ENCODE assay signal across 12 cellular contexts in genomic region chr10:123149162-123149567, GRCh38. TPM values are rescaled to one million over a fixed set of nuclear protein-coding genes. Genes with fewer than 3 reads are reported as not detected.
A peak's percentile ranks its signal among the peaks of the same experiment; 100 is the strongest.
DNase-seq lines count a peak whose midpoint lies in the region; ATAC-seq, FAIRE-seq and TF ChIP-seq lines count a peak whose summit lies in the region.
"Had no signal": no experiment of that assay in that cellular context is flagged by ENCODE, and none has a peak within 500 bp of the region (broad histone marks: within the 10 kb centered on the region; RNA-seq: fewer than 3 reads in every experiment).

No MANE protein-coding gene starts in this region.

- peaks cover 1 to 6% (median 2%) of the 10 kb centered on the region in 5 donors for H3K36me3 Mint-ChIP-seq in naive thymus-derived CD4-positive, alpha-beta T cell

- SMC1A ChIA-PET in GM12878 (lab: Charles Lee; ENCODE audit: uncharacterized antibody, unreplicated experiment) = interaction anchor here (0.8 kb wide), 1 partner anchor 18 kb away, joined by 3 read pairs; no protein-coding TSS in a partner anchor

- TF ChIP-seq RAD21 in GM12878 (IDR thresholded peaks at IDR 0.05; ENCODE audit: insufficient read depth, low read depth, low read length) = no peak

- TF ChIP-seq CTCF in A673 (conservative IDR thresholded peaks at IDR 0.05; ENCODE audit: low read depth, low read length) (no peak), GM10266 (IDR thresholded peaks at IDR 0.05; ENCODE audit: control insufficient read depth, insufficient read depth, low read depth, missing control alignments) (no peak), GM12878 (IDR thresholded peaks at IDR 0.05 in 2 of 3, conservative IDR thresholded peaks at IDR 0.05 in 1 of 3; ENCODE audit: control insufficient read depth in 2 of 3, extremely low read depth in 1 of 3, insufficient read depth in 1 of 3, low read depth in 3 of 3, low read length in 3 of 3) (no peak)

- BruUV-seq in A673 (replicated peaks; lab: Mats Ljungman, UMichigan) (no TSS peak), GM12878 (replicated peaks; lab: Mats Ljungman, UMichigan) (no TSS peak)

- H3K27me3 ChIP-seq in A673 (replicated peaks; ENCODE audit: insufficient read depth, low read depth, low read length, poor library complexity) (peaks cover 71% of the 10 kb centered on the region), GM12878 (replicated peaks in 1 of 2; ENCODE audit: control insufficient read depth in 2 of 2, insufficient read depth in 2 of 2, low read length in 1 of 2) (peaks cover 23 to 26% of the 10 kb centered on the region in 2 experiments)
- H3K27me3 ChIP-seq in naive thymus-derived CD4-positive, alpha-beta T cell (ENCODE audit: control insufficient read depth in 2 of 2, insufficient read depth in 2 of 2, low read length in 2 of 2) = peaks cover 17 to 36% of the 10 kb centered on the region in 2 donors

- TF ChIP-seq EP300 in GM12878 (IDR thresholded peaks at IDR 0.05; ENCODE audit: borderline replicate concordance in 1 of 2, control insufficient read depth in 1 of 2, low read depth in 2 of 2, low read length in 2 of 2) = no peak

- intact Hi-C loops in A673 (cut with micrococcal nuclease; ENCODE audit: unreplicated experiment) (no loop called here), GM12878 (cut with micrococcal nuclease; ENCODE audit: unreplicated experiment) (no loop called here)
- intact Hi-C loops in naive thymus-derived CD4-positive, alpha-beta T cell (cut with micrococcal nuclease) = loop anchor here in 1 of 2 donors (1.0 kb wide), 1 partner anchor 9 kb away; no protein-coding TSS in a partner anchor

- peak overlapping the region; percentile 62 to 91 (median 89) for H3K4me3 Mint-ChIP-seq in naive thymus-derived CD4-positive, alpha-beta T cell

- ATAC-seq in GM12878 = no peak
- no peak for ATAC-seq in naive thymus-derived CD4-positive, alpha-beta T cell
- ATAC-seq in HG02970 (IDR thresholded peaks at IDR 0.05; ENCODE audit: low FRiP score, unreplicated experiment) = no peak

- peaks cover 28% of the 10 kb centered on the region for H3K79me2 ChIP-seq in GM12878 (ENCODE audit: control insufficient read depth, insufficient read depth, low read length)

- no peaks in the 10 kb centered on the region for H4K20me1 ChIP-seq in GM12878 (ENCODE audit: control insufficient read depth, insufficient read depth)

- peak overlapping the region; percentile 76 for H3K9ac ChIP-seq in GM12878 (ENCODE audit: control insufficient read depth, insufficient read depth, low read length)

- no peaks in the 10 kb centered on the region for H3K9me3 ChIP-seq in A673 (ENCODE audit: low read depth, low read length, poor library complexity, severe bottlenecking)
- H3K9me3 ChIP-seq in GM12878 (replicated peaks; ENCODE audit: control insufficient read depth, insufficient read depth, low read length) = peaks cover 1% of the 10 kb centered on the region; the same call in 1 of the 3 replicates
- no peaks in the 10 kb centered on the region for H3K9me3 ChIP-seq in naive thymus-derived CD4-positive, alpha-beta T cell (ENCODE audit: control insufficient read depth in 2 of 3, low read length in 3 of 3)

- H3K4me1 ChIP-seq in A673 (ENCODE audit: insufficient read depth, low read length, poor library complexity, severe bottlenecking) (peaks cover 8% of the 10 kb centered on the region), GM12878 (ENCODE audit: control insufficient read depth, insufficient read depth, low read length) (peaks cover 16% of the 10 kb centered on the region)
- H3K4me1 ChIP-seq in naive thymus-derived CD4-positive, alpha-beta T cell (ENCODE audit: control insufficient read depth in 2 of 2, insufficient read depth in 2 of 2, low read length in 2 of 2) = peaks cover 33 to 74% of the 10 kb centered on the region in 2 donors

- H3K27me3 Mint-ChIP-seq in naive thymus-derived CD4-positive, alpha-beta T cell = peaks cover 36 to 69% (median 41%) of the 10 kb centered on the region in 5 donors

- in situ Hi-C loops in GM12878 (cut with MboI) = no loop called here

- peaks cover 0 to 4% (median 0%) of the 10 kb centered on the region in 11 donors for H3K9me3 Mint-ChIP-seq in naive thymus-derived CD4-positive, alpha-beta T cell

- H3K27ac ChIP-seq in A673 (ENCODE audit: low read depth, low read length, poor library complexity, severe bottlenecking) = no peak overlapping the region
- H3K27ac ChIP-seq in GM12878 (ENCODE audit: control insufficient read depth, insufficient read depth) = peak overlapping the region; percentile 56
- no peak overlapping the region for H3K27ac ChIP-seq in naive thymus-derived CD4-positive, alpha-beta T cell (ENCODE audit: low read depth, low read length)

- H2AFZ ChIP-seq in GM12878 (ENCODE audit: control insufficient read depth, low read depth, low read length) = peak overlapping the region; percentile 62

- H3K4me2 ChIP-seq in GM12878 (ENCODE audit: control insufficient read depth, insufficient read depth) = peak overlapping the region; percentile 94

- WGBS in GM12878 (ENCODE audit: insufficient coverage, insufficient replicate concordance, low lambda C conversion rate, missing lambda C conversion rate) = 11% methylated on average over 12 of the region's 12 CpGs

- CTCF ChIA-PET in A673 (lab: Charles Lee) = no interaction called here
- CTCF ChIA-PET in GM12878 (lab: Yijun Ruan, JAX) = no interaction called here
- CTCF ChIA-PET in naive thymus-derived CD4-positive, alpha-beta T cell (lab: Charles Lee) = interaction anchor here (1.2 kb wide), 1 partner anchor 13 kb away, joined by 4 read pairs; no protein-coding TSS in a partner anchor

- RAD21 ChIA-PET in GM12878 (lab: Charles Lee; ENCODE audit: unreplicated experiment) = no interaction called here

- POLR2A ChIA-PET in A673 (lab: Charles Lee; ENCODE audit: low non-redundant PET) = no interaction called here
- POLR2A ChIA-PET in GM12878 (lab: Charles Lee) = no interaction called here
- POLR2A ChIA-PET in naive thymus-derived CD4-positive, alpha-beta T cell (lab: Charles Lee) = interaction anchor here (1.1 to 2.8 kb wide), 2 partner anchors 11 to 141 kb away, joined by 3 to 16 read pairs; no protein-coding TSS in a partner anchor

- FAIRE-seq in GM12878 (lab: Jason Lieb, UNC) = no peak
- FAIRE-seq: small intestine had no signal

- H3K4me1 Mint-ChIP-seq in naive thymus-derived CD4-positive, alpha-beta T cell = peaks cover 31 to 76% (median 63%) of the 10 kb centered on the region in 7 donors

- H3K4me3 ChIP-seq in A673 (ENCODE audit: low read depth, low read length, poor library complexity, severe bottlenecking) (peak overlapping the region; percentile 40), GM12878 (peak overlapping the region; percentile 70)
- peak overlapping the region; percentile 52 for H3K4me3 ChIP-seq in naive thymus-derived CD4-positive, alpha-beta T cell (ENCODE audit: low read length)

- no peak for DNase-seq in A673 (ENCODE audit: low spot score)
- peak; percentile 38 for DNase-seq in GM10266 (ENCODE audit: extremely low spot score)
- no peak for DNase-seq in GM12878 (ENCODE audit: low read depth, low spot score)
- DNase-seq in naive thymus-derived CD4-positive, alpha-beta T cell = no peak
- DNase-seq in NCI-H774 (lab: John Stamatoyannopoulos, UW) = no peak
- no peak for DNase-seq in DMS79 treated with DMSO at 0.1 percent for 48 hours (lab: John Stamatoyannopoulos, UW)
- no peak for DNase-seq in C1 segment of cervical spinal cord (lab: John Stamatoyannopoulos, UW)
- DNase-seq: activated CD4-positive, CD25-positive, alpha-beta regulatory T cell; DMS 273 treated with DMSO at 0.1 percent for 48 hours had no signal

- H3K36me3 ChIP-seq in A673 (ENCODE audit: insufficient read depth, low read length, poor library complexity, severe bottlenecking) (no peaks in the 10 kb centered on the region), GM12878 (ENCODE audit: control insufficient read depth in 2 of 2, insufficient read depth in 2 of 2, low read length in 1 of 2) (no peaks in the 10 kb centered on the region)
- H3K36me3 ChIP-seq in naive thymus-derived CD4-positive, alpha-beta T cell (ENCODE audit: control insufficient read depth in 2 of 3, insufficient read depth in 3 of 3, low read length in 3 of 3) = peaks cover 0 to under 1% (median 0%) of the 10 kb centered on the region in 3 experiments

- TF ChIP-seq POLR2A in GM12878 (IDR thresholded peaks at IDR 0.05; ENCODE audit: low read depth, low read length) = no peak

- H3K27ac Mint-ChIP-seq in naive thymus-derived CD4-positive, alpha-beta T cell = peak overlapping the region in 3 of 9 donors; percentile 37 to 66 (median 54)

RNA-seq across cellular contexts. Expression of gene HMX2, which starts 1.2 kb away (rescaled TPM):
- total RNA-seq in A673 (2021) (not detected in 2 replicates), GM12878 (2014; rRNA removed) (12.0 and 16.8 TPM in 2 replicates), GM12878 (2014; rRNA removed; fragmentation: Illumina TruSeq; extraction: Trizol) (3.1 and 4.5 TPM in 2 replicates), GM12878 (2021) (19.8 and 22.0 TPM in 2 replicates)
- 0.86 and 1.1 TPM in 2 replicates for total RNA-seq in GM12878 (2013; cell fraction: nucleolus; rRNA removed)
- polyA plus RNA-seq in GM12878 (2011; ENCODE audit: low read depth) = 0.47 TPM
- polyA plus RNA-seq in GM12878 (2011; rRNA removed) (not detected in 2 replicates), GM12878 (2014; fragmentation: Illumina TruSeq; extraction: Trizol) (2.8 and 2.9 TPM in 2 replicates), GM12878 (2014; fragmentation: Nextera tagmentation; extraction: Ambion mirVana) (1 to 10 TPM; 1.4 to 3.0 TPM), GM12878 (2014; rRNA removed) (23.6 and 26.4 TPM in 2 replicates), GM12878 (2016; fragmentation: Nextera tagmentation; extraction: Ambion mirVana) (10 to 100 TPM; 30.6 to 31.3 TPM)
- 0.08 and 0.10 TPM in 2 replicates for polyA plus RNA-seq in GM12878 (2011; cell fraction: cytosol; rRNA removed)
- 0.10 and 0.15 TPM in 2 replicates for polyA plus RNA-seq in GM12878 (2011; cell fraction: nucleus; rRNA removed)
- 3.6 and 5.8 TPM in 2 replicates for polyA plus RNA-seq in GM12878 (2012)
- 0.15 TPM in 1 of 2 replicates, not detected in the other for polyA minus RNA-seq in GM12878 (2011; rRNA and poly(A)+ RNA removed)
- polyA minus RNA-seq in GM12878 (2011; cell fraction: cytosol; rRNA and poly(A)+ RNA removed) = not detected in 2 replicates
- not detected in 2 replicates for polyA minus RNA-seq in GM12878 (2011; cell fraction: nucleus; rRNA and poly(A)+ RNA removed)
- not detected for total RNA-seq in naive thymus-derived CD4-positive, alpha-beta T cell
- polyA plus RNA-seq in naive thymus-derived CD4-positive, alpha-beta T cell = under 1 TPM; 0.14 to 0.24 TPM

RNA-seq across cellular contexts. Expression of gene BUB3, which starts 5.0 kb away (rescaled TPM):
- total RNA-seq in A673 (2021) (196 and 207 TPM in 2 replicates), GM12878 (2014; rRNA removed) (471 and 555 TPM in 2 replicates), GM12878 (2014; rRNA removed; fragmentation: Illumina TruSeq; extraction: Trizol) (248 and 262 TPM in 2 replicates), GM12878 (2021) (252 and 260 TPM in 2 replicates)
- total RNA-seq in GM12878 (2013; cell fraction: nucleolus; rRNA removed) = 259 and 269 TPM in 2 replicates
- polyA plus RNA-seq in GM12878 (2011; ENCODE audit: low read depth) = 91.1 TPM
- polyA plus RNA-seq in GM12878 (2011; rRNA removed) (312 and 334 TPM in 2 replicates), GM12878 (2014; fragmentation: Illumina TruSeq; extraction: Trizol) (228 and 312 TPM in 2 replicates), GM12878 (2014; fragmentation: Nextera tagmentation; extraction: Ambion mirVana) (1,000 to 10,000 TPM in 1 of 2 experiments, 100 to 1,000 TPM in 1; 648 to 1,126 TPM), GM12878 (2014; rRNA removed) (395 and 513 TPM in 2 replicates), GM12878 (2016; fragmentation: Nextera tagmentation; extraction: Ambion mirVana) (100 to 1,000 TPM; 487 to 530 TPM)
- 276 and 371 TPM in 2 replicates for polyA plus RNA-seq in GM12878 (2011; cell fraction: cytosol; rRNA removed)
- 512 and 524 TPM in 2 replicates for polyA plus RNA-seq in GM12878 (2011; cell fraction: nucleus; rRNA removed)
- 164 and 233 TPM in 2 replicates for polyA plus RNA-seq in GM12878 (2012)
- 402 and 493 TPM in 2 replicates for polyA minus RNA-seq in GM12878 (2011; rRNA and poly(A)+ RNA removed)
- 129 and 154 TPM in 2 replicates for polyA minus RNA-seq in GM12878 (2011; cell fraction: cytosol; rRNA and poly(A)+ RNA removed)
- polyA minus RNA-seq in GM12878 (2011; cell fraction: nucleus; rRNA and poly(A)+ RNA removed) = 259 and 337 TPM in 2 replicates
- 100 to 1,000 TPM in 3 of 5 experiments, 10 to 100 TPM in 2; 91.4 to 195 (median 171) TPM for total RNA-seq in naive thymus-derived CD4-positive, alpha-beta T cell
- 100 to 1,000 TPM; 230 to 255 TPM for polyA plus RNA-seq in naive thymus-derived CD4-positive, alpha-beta T cell

RNA-seq across cellular contexts. Expression of gene HMX3, which starts 13.4 kb away (rescaled TPM):
- total RNA-seq in A673 (2021) = 0.26 TPM in 1 of 2 replicates, not detected in the other
- total RNA-seq in GM12878 (2013; cell fraction: nucleolus; rRNA removed) = 8.9 and 12.1 TPM in 2 replicates
- total RNA-seq in GM12878 (2014; rRNA removed) = 29.6 and 32.8 TPM in 2 replicates
- total RNA-seq in GM12878 (2014; rRNA removed; fragmentation: Illumina TruSeq; extraction: Trizol) = 3.5 and 4.8 TPM in 2 replicates
- total RNA-seq in GM12878 (2021) = 54.6 and 60.5 TPM in 2 replicates
- 2.1 TPM for polyA plus RNA-seq in GM12878 (2011; ENCODE audit: low read depth)
- 0.19 and 0.65 TPM in 2 replicates for polyA plus RNA-seq in GM12878 (2011; rRNA removed)
- polyA plus RNA-seq in GM12878 (2011; cell fraction: cytosol; rRNA removed) = 1.3 and 2.9 TPM in 2 replicates
- 1.4 and 3.6 TPM in 2 replicates for polyA plus RNA-seq in GM12878 (2011; cell fraction: nucleus; rRNA removed)
- 8.8 and 9.0 TPM in 2 replicates for polyA plus RNA-seq in GM12878 (2012)
- polyA plus RNA-seq in GM12878 (2014; fragmentation: Illumina TruSeq; extraction: Trizol) = 0.27 and 0.63 TPM in 2 replicates
- not detected for polyA plus RNA-seq in GM12878 (2014; fragmentation: Nextera tagmentation; extraction: Ambion mirVana)
- 34.3 and 38.6 TPM in 2 replicates for polyA plus RNA-seq in GM12878 (2014; rRNA removed)
- polyA plus RNA-seq in GM12878 (2016; fragmentation: Nextera tagmentation; extraction: Ambion mirVana) = 10 to 100 TPM; 14.0 to 16.6 TPM
- 0.29 and 1.0 TPM in 2 replicates for polyA minus RNA-seq in GM12878 (2011; rRNA and poly(A)+ RNA removed)
- 3.2 and 4.4 TPM in 2 replicates for polyA minus RNA-seq in GM12878 (2011; cell fraction: cytosol; rRNA and poly(A)+ RNA removed)
- polyA minus RNA-seq in GM12878 (2011; cell fraction: nucleus; rRNA and poly(A)+ RNA removed) = 1.3 and 1.7 TPM in 2 replicates
- total RNA-seq in naive thymus-derived CD4-positive, alpha-beta T cell = not detected
- not detected for polyA plus RNA-seq in naive thymus-derived CD4-positive, alpha-beta T cell
- total RNA-seq: M059J had no signal
